Comparison of ENCODE assay signal across 8 cellular contexts in the genomic region with DNA sequence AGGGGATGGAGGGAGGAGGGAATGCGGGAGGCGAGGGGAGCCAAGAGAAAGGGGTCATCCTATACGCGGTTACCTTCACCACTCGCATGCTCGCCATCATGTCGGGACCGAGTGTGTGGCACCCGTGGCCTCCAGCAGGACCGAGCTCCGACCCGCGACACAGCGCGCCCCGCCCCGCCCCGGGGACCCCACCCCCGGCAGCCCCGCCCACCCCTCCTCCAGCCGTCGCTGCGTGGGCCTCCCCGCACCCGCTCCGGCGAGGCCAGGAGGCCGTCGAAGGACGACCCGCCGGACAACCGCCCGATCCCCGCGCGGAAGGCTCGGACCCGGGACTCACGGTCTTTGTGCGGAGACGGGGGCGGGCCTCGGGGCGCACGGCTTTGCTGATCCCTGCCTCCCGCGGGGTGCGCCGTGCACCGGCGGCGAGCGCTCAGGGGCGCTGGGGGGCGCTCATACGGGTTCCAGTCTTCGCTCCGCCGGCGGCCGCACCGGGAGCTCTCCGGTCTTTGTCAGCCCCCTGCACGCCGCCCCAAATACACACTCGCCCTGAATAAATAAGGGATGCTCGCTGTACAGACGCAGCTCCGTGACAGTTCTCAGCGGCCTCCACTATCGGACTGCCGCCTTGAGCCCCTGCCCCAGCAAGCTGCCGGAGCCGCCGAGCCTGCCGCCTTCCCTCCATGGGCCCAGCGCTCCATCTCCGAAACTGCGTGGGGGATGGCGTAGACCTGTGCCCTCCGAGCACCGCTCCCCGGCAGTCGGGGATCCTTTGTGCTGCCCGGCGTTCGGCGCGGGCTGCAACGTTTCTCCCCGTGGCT. TPM values are rescaled to one million over a fixed set of nuclear protein-coding genes. Genes with fewer than 3 reads are reported as not detected.
A peak's percentile ranks its signal among the peaks of the same experiment; 100 is the strongest.
DNase-seq lines count a peak whose midpoint lies in the region; ATAC-seq lines count a peak whose summit lies in the region.

Gene UBE2L6, minus strand, starts transcription at position 161 of the 818 bp plus-strand sequence. Its CDS starts 61 bp downstream, at position 100.

- peak; percentile 74 for ATAC-seq in HG02938 (IDR thresholded peaks at IDR 0.05; ENCODE audit: unreplicated experiment)
- ATAC-seq in activated CD8-positive, alpha-beta T cell treated with anti-CD3 and anti-CD28 coated beads, Interleukin-2, amount 10 ng/mL, durations not matched to agents 7 days and 5 days: peak; percentile 76

- peaks cover 47% of the 10 kb centered on the region for H3K4me1 Mint-ChIP-seq in activated CD8-positive, alpha-beta T cell treated with anti-CD3 and anti-CD28 coated beads, Interleukin-2, amount 10 ng/mL, durations not matched to agents 7 days and 5 days (ENCODE audit: low read depth)

- peak within 1 kb of the TSS; percentile 93 for H3K27ac Mint-ChIP-seq in activated CD8-positive, alpha-beta T cell treated with anti-CD3 and anti-CD28 coated beads, Interleukin-2, amount 10 ng/mL, durations not matched to agents 7 days and 5 days

- POLR2A ChIA-PET in activated CD8-positive, alpha-beta T cell treated with anti-CD3 and anti-CD28 coated beads, Interleukin-2, amount 10 ng/mL, durations not matched to agents 7 days and 5 days (lab: Charles Lee): interaction anchor here (1.0 to 2.6 kb wide), 11 partner anchors 17 to 174 kb away, joined by 3 to 34 read pairs (median 5); partner anchors contain the start of genes SELENOH and TIMM10

- peaks cover 35% of the 10 kb centered on the region for H3K36me3 Mint-ChIP-seq in activated CD8-positive, alpha-beta T cell treated with anti-CD3 and anti-CD28 coated beads, Interleukin-2, amount 10 ng/mL, durations not matched to agents 7 days and 5 days (ENCODE audit: low read depth)

- H3K27me3 Mint-ChIP-seq in activated CD8-positive, alpha-beta T cell treated with anti-CD3 and anti-CD28 coated beads, Interleukin-2, amount 10 ng/mL, durations not matched to agents 7 days and 5 days (ENCODE audit: low read depth): no peaks in the 10 kb centered on the region

- DNase-seq in NK-92 treated with Interleukin-12 subunit alpha and Interleukin-12 subunit beta, amount 100 ng/mL, for 24 hours (lab: John Stamatoyannopoulos, UW): peak; percentile 60
- no peak for DNase-seq in NK-92 (lab: John Stamatoyannopoulos, UW; ENCODE audit: unreplicated experiment)
- peak; percentile 70 for DNase-seq in NCI-H2227 treated with DMSO at 0.1 percent for 48 hours (lab: John Stamatoyannopoulos, UW)
- peak; percentile 72 for DNase-seq in activated CD8-positive, alpha-beta T cell treated with anti-CD3 and anti-CD28 coated beads, Interleukin-2, amount 10 ng/mL, durations not matched to agents 7 days and 5 days
- peak; percentile 48 for DNase-seq in effector CD4-positive, alpha-beta T cell
- peak; percentile 67 for DNase-seq in medulla oblongata (ENCODE audit: extremely low spot score)
- peak; percentile 38 for DNase-seq in stimulated activated CD8-positive, alpha-beta memory T cell treated with anti-CD3 and anti-CD28 coated beads, Interleukin-12 subunit alpha, Interleukin-12 subunit beta, amount 100 ng/mL, for 1 hour (ENCODE audit: low read depth)

- no peaks in the 10 kb centered on the region for H3K9me3 Mint-ChIP-seq in activated CD8-positive, alpha-beta T cell treated with anti-CD3 and anti-CD28 coated beads, Interleukin-2, amount 10 ng/mL, durations not matched to agents 7 days and 5 days (ENCODE audit: insufficient read depth)

- peak within 1 kb of the TSS; percentile 97 for H3K4me3 Mint-ChIP-seq in activated CD8-positive, alpha-beta T cell treated with anti-CD3 and anti-CD28 coated beads, Interleukin-2, amount 10 ng/mL, durations not matched to agents 7 days and 5 days

- CTCF ChIA-PET in activated CD8-positive, alpha-beta T cell treated with anti-CD3 and anti-CD28 coated beads, Interleukin-2, amount 10 ng/mL, durations not matched to agents 7 days and 5 days (lab: Charles Lee): interaction anchor here (0.8 to 9.3 kb wide), 25 partner anchors 8 to 233 kb away, joined by 3 to 421 read pairs (median 5); partner anchors contain the start of genes MED19, SELENOH, SLC43A1 and TIMM10

RNA-seq across cellular contexts. Expression of gene UBE2L6, which starts in this region (rescaled TPM):
- 100 to 1,000 TPM; 222 to 232 TPM for total RNA-seq in activated CD8-positive, alpha-beta T cell treated with anti-CD3 and anti-CD28 coated beads, Interleukin-2, amount 10 ng/mL, durations not matched to agents 7 days and 5 days
